Comparison of ENCODE assay signal across 23 cellular contexts in the genomic region with DNA sequence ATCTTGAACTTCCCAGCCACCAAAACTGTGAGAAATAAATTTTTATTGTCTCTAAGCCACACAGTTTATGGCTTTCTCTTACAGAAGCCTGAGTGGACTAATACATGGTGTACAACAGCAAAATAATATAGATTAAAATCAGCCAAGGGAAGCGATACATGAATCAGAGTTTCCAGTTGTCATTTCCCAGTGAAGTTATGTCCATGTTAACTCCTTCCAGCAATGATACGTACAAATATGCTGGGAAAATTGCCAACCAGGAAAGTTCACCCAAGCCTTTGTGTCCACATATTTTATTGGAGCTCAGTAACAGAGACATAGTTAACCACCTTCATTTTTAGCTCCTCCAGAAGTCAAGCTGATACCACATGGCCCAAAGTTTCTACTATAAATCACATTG.
DNase-seq lines count a peak whose midpoint lies in the region; ATAC-seq and TF ChIP-seq lines count a peak whose summit lies in the region.
"Had no signal": no experiment of that assay in that cellular context is flagged by ENCODE, and none has a peak within 500 bp of the region (broad histone marks: within the 10 kb centered on the region; RNA-seq: fewer than 3 reads in every experiment).

No MANE protein-coding gene starts in this region.

- TF ChIP-seq CTCF in astrocyte of the cerebellum (IDR thresholded peaks at IDR 0.05; ENCODE audit: low read depth, low read length, missing control alignments) = no peak
- TF ChIP-seq CTCF in fibroblast of the aortic adventitia (IDR thresholded peaks at IDR 0.05; ENCODE audit: insufficient read depth, low read length) = no peak
- no peak for TF ChIP-seq CTCF in vagina (IDR thresholded peaks at IDR 0.05)

- no peaks in the 10 kb centered on the region for H3K27me3 ChIP-seq in vagina
- H3K27me3 ChIP-seq: hepatocyte, suprapubic skin had no signal

- no peak overlapping the region for H3K27ac ChIP-seq in vagina
- H3K27ac ChIP-seq: hepatocyte, KMS-11, suprapubic skin had no signal

- no peaks in the 10 kb centered on the region for H3K27me3 Mint-ChIP-seq in T-helper 2 cell treated with Interferon-gamma antibody and Interleukin-4, amounts not matched to agents 5 μg/mL and 100 μg/mL, for 36 hours (ENCODE audit: low read depth)
- H3K27me3 Mint-ChIP-seq: progenitor cell of endocrine pancreas had no signal

- H3K4me3 Mint-ChIP-seq in T-helper 2 cell treated with Interferon-gamma antibody and Interleukin-4, amounts not matched to agents 5 μg/mL and 100 μg/mL, for 36 hours = no peak overlapping the region
- H3K4me3 Mint-ChIP-seq: CD8-positive, alpha-beta memory T cell; central memory CD8-positive, alpha-beta T cell; natural killer cell treated with Interleukin-12 subunit alpha and Interleukin-12 subunit beta and Interleukin-15 and Interleukin-18, amount 100 ng/mL, for 72 hours had no signal

- in situ Hi-C loops in astrocyte of the cerebellum (cut with HindIII; ENCODE audit: low sequenced_read_pairs) = no loop called here

- peak; percentile 37 for DNase-seq in HT1080 (ENCODE audit: low read depth)
- peak; percentile 20 for DNase-seq in astrocyte of the cerebellum (ENCODE audit: low read depth)
- peak; percentile 73 for DNase-seq in fibroblast of the aortic adventitia (ENCODE audit: low read depth)
- DNase-seq in skeletal muscle cell (ENCODE audit: low read depth) = peak; percentile 64
- DNase-seq in T-helper 2 cell treated with Interferon-gamma antibody and Interleukin-4, amounts not matched to agents 5 μg/mL and 100 μg/mL, for 36 hours (ENCODE audit: low spot score) = no peak
- DNase-seq in vagina (ENCODE audit: extremely low spot score in 2 of 2) = no peak
- DNase-seq: activated CD4-positive, alpha-beta T cell treated with anti-CD3 and anti-CD28 coated beads, Interleukin-2, amount 50 U/mL, for 1 hour; activated CD8-positive, alpha-beta memory T cell treated with anti-CD3 and anti-CD28 coated beads, Interleukin-2, amount 50 U/mL, for 48 hours; activated gamma-delta T cell; CD8-positive, alpha-beta memory T cell; effector CD8-positive, alpha-beta T cell; kidney; mesendoderm; NCI-H1105; NCI-H526 had no signal

- intact Hi-C loops in vagina (cut with DNase I) = no loop called here

- H3K36me3 ChIP-seq in vagina = no peaks in the 10 kb centered on the region
- H3K36me3 ChIP-seq: suprapubic skin had no signal

- no peak for TF ChIP-seq POLR2A in vagina (IDR thresholded peaks at IDR 0.05)

- H3K9me3 ChIP-seq in vagina = no peaks in the 10 kb centered on the region
- H3K9me3 ChIP-seq: suprapubic skin had no signal

- no peak overlapping the region for H3K4me3 ChIP-seq in astrocyte of the cerebellum (ENCODE audit: low read depth, low read length)
- H3K4me3 ChIP-seq in fibroblast of the aortic adventitia (ENCODE audit: low read depth, low read length) = no peak overlapping the region
- H3K4me3 ChIP-seq in skeletal muscle cell (ENCODE audit: low read depth, low read length) = no peak overlapping the region
- no peak overlapping the region for H3K4me3 ChIP-seq in vagina
- H3K4me3 ChIP-seq: hepatocyte, suprapubic skin had no signal

- no peaks in the 10 kb centered on the region for H3K9me3 Mint-ChIP-seq in T-helper 2 cell treated with Interferon-gamma antibody and Interleukin-4, amounts not matched to agents 5 μg/mL and 100 μg/mL, for 36 hours

- H3K4me1 Mint-ChIP-seq in T-helper 2 cell treated with Interferon-gamma antibody and Interleukin-4, amounts not matched to agents 5 μg/mL and 100 μg/mL, for 36 hours (ENCODE audit: low read depth) = no peaks in the 10 kb centered on the region
- H3K4me1 Mint-ChIP-seq: CD8-positive, alpha-beta memory T cell; central memory CD8-positive, alpha-beta T cell had no signal

- no peak overlapping the region for H3K27ac Mint-ChIP-seq in T-helper 2 cell treated with Interferon-gamma antibody and Interleukin-4, amounts not matched to agents 5 μg/mL and 100 μg/mL, for 36 hours
- H3K27ac Mint-ChIP-seq: CD8-positive, alpha-beta memory T cell; natural killer cell treated with Interleukin-12 subunit alpha and Interleukin-12 subunit beta and Interleukin-15 and Interleukin-18, amount 100 ng/mL, for 72 hours; progenitor cell of endocrine pancreas had no signal

- no peaks in the 10 kb centered on the region for H3K4me1 ChIP-seq in vagina
- H3K4me1 ChIP-seq: suprapubic skin had no signal

- no peaks in the 10 kb centered on the region for H3K36me3 Mint-ChIP-seq in T-helper 2 cell treated with Interferon-gamma antibody and Interleukin-4, amounts not matched to agents 5 μg/mL and 100 μg/mL, for 36 hours (ENCODE audit: low read depth)
- H3K36me3 Mint-ChIP-seq: CD8-positive, alpha-beta memory T cell; natural killer cell treated with Interleukin-12 subunit alpha and Interleukin-12 subunit beta and Interleukin-15 and Interleukin-18, amount 100 ng/mL, for 72 hours had no signal

- ATAC-seq in GM18511 (IDR thresholded peaks at IDR 0.05; ENCODE audit: unreplicated experiment) = no peak
- ATAC-seq: natural killer cell treated with Interleukin-12 subunit alpha and Interleukin-12 subunit beta and Interleukin-15 and Interleukin-18, amount 100 ng/mL, for 72 hours; Right ventricle myocardium inferior had no signal

Comparison
In these comparisons a context has a peak if more than half of its experiments do, and no peak if none do; other contexts are left out.
1. DNase-seq: peak in HT1080 (single experiment), astrocyte of the cerebellum (single experiment), fibroblast of the aortic adventitia (single experiment) and skeletal muscle cell (single experiment); none in T-helper 2 cell treated with Interferon-gamma antibody and Interleukin-4, amounts not matched to agents 5 μg/mL and 100 μg/mL, for 36 hours (single experiment) and vagina (0 of 2).